22 cellular contexts compared by ENCODE assay signal in the genomic region with DNA sequence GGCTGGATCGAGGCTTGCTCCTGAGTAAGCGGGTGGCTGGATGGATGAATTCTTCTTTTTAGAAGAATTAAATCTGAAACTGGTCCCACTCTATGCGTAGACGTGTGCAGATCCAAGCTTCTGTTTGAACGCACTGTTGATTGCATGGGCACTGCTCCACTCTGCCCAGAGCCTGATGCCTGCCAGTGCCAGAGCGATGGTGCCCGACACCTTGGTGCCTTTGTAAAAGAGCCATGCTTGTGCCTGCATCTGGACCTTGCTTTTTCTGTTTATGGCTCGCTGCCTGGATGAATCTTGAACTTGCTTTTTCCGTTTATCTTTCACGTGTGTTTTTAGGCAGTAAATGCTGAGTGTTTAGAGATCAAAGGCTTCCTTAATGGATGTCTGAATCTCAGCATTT. TPM values are rescaled to one million over a fixed set of nuclear protein-coding genes. Genes with fewer than 3 reads are reported as not detected.
DNase-seq lines count a peak whose midpoint lies in the region; ATAC-seq and TF ChIP-seq lines count a peak whose summit lies in the region.
"Had no signal": no experiment of that assay in that cellular context is flagged by ENCODE, and none has a peak within 500 bp of the region (broad histone marks: within the 10 kb centered on the region; RNA-seq: fewer than 3 reads in every experiment).

No MANE protein-coding gene starts in this region.

- no peak overlapping the region for H2BK120ac ChIP-seq in H9 (ENCODE audit: low read depth, low read length, poor library complexity, severe bottlenecking)

- no CpG with 5 or more reads among the region's 10 CpGs for WGBS in H9 (ENCODE audit: extremely low coverage, insufficient read length, low lambda C conversion rate)

- no peak overlapping the region for H3K14ac ChIP-seq in H9 (ENCODE audit: insufficient read depth, low read length)

- no peak overlapping the region for H4K8ac ChIP-seq in H9 (replicated peaks; ENCODE audit: insufficient read length, low read depth, low read length)

- no peak overlapping the region for H3T11ph ChIP-seq in H9 (ENCODE audit: low read length)

- H3K27me3 ChIP-seq in H9 (ENCODE audit: insufficient read depth, low read length) = no peaks in the 10 kb centered on the region
- H3K27me3 ChIP-seq: BLaER1, breast epithelium, left lung, right lobe of liver had no signal

- no peaks in the 10 kb centered on the region for H3K4me1 ChIP-seq in H9 (ENCODE audit: insufficient read depth, low read length)
- H3K4me1 ChIP-seq: breast epithelium had no signal

- no peak overlapping the region for H3K56ac ChIP-seq in H9 (ENCODE audit: insufficient read length, low read depth, low read length)

- CTCF ChIA-PET in activated CD8-positive, alpha-beta T cell treated with anti-CD3 and anti-CD28 coated beads for 36 hours (lab: Charles Lee) = interaction anchor here (1.5 kb wide), 1 partner anchor 206 kb away, joined by 3 read pairs; no protein-coding TSS in a partner anchor

- no peak overlapping the region for H2BK20ac ChIP-seq in H9 (ENCODE audit: low read depth, low read length, poor library complexity, severe bottlenecking)

- no peak overlapping the region for H3K23ac ChIP-seq in H9 (ENCODE audit: insufficient read length, low read depth, low read length)

- no peaks in the 10 kb centered on the region for H3K27me3 Mint-ChIP-seq in H9 (ENCODE audit: low read depth)
- H3K27me3 Mint-ChIP-seq in activated CD8-positive, alpha-beta T cell treated with anti-CD3 and anti-CD28 coated beads for 36 hours = no peaks in the 10 kb centered on the region

- no peak overlapping the region for H3K4me2 ChIP-seq in H9 (ENCODE audit: insufficient read depth, insufficient read length, low read length)
- H3K4me2 ChIP-seq: BLaER1 had no signal

- peaks cover 12 to 52% (median 41%) of the 10 kb centered on the region in 3 experiments; a peak in 6 of 7 replicates for H3K36me3 Mint-ChIP-seq in H9 (ENCODE audit: insufficient read depth in 1 of 3, low read depth in 3 of 3)
- peaks cover 53% of the 10 kb centered on the region for H3K36me3 Mint-ChIP-seq in activated CD8-positive, alpha-beta T cell treated with anti-CD3 and anti-CD28 coated beads for 36 hours (ENCODE audit: low read depth)

- intact Hi-C loops in activated CD8-positive, alpha-beta T cell treated with anti-CD3 and anti-CD28 coated beads for 36 hours (cut with micrococcal nuclease) = no loop called here

- no peak overlapping the region for H2BK12ac ChIP-seq in H9 (ENCODE audit: insufficient read length, low read depth, low read length)

- no peaks in the 10 kb centered on the region for H3K9me3 Mint-ChIP-seq in H9
- H3K9me3 Mint-ChIP-seq in activated CD8-positive, alpha-beta T cell treated with anti-CD3 and anti-CD28 coated beads for 36 hours = no peaks in the 10 kb centered on the region
- H3K9me3 Mint-ChIP-seq: activated naive CD4-positive, alpha-beta T cell treated with anti-CD3 and anti-CD28 coated beads, Interleukin-2, amount 50 U/mL, for 72 hours had no signal

- H3K79me1 ChIP-seq in H9 (ENCODE audit: insufficient read depth, low read depth, low read length, poor library complexity, severe bottlenecking) = no peaks in the 10 kb centered on the region

- no peak overlapping the region for H2AK5ac ChIP-seq in H9 (ENCODE audit: insufficient read length, low read length)

- H4K20me1 ChIP-seq in H9 (ENCODE audit: control insufficient read depth, insufficient read depth, insufficient read length) = no peaks in the 10 kb centered on the region

- DNase-seq in H9 (no peak), left lobe of liver (ENCODE audit: low spot score) (no peak), NCI-H1092 treated with DMSO at 0.1 percent for 48 hours (lab: John Stamatoyannopoulos, UW) (no peak), LoVo (ENCODE audit: low spot score) (no peak)
- DNase-seq in activated CD8-positive, alpha-beta T cell treated with anti-CD3 and anti-CD28 coated beads for 36 hours = no peak
- DNase-seq in stimulated activated CD8-positive, alpha-beta memory T cell treated with anti-CD3 and anti-CD28 coated beads, Interleukin-4, amount 100 ng/mL, for 48 hours = peak; percentile 12
- DNase-seq: DMS 273 treated with DMSO at 0.1 percent for 48 hours, GOT3, KBM-7, left lung, NCI-H1105, NCI-H2107, NCI-H748 treated with DMSO at 0.1 percent for 48 hours, right lobe of liver, WERI-Rb-1 had no signal

- H3K23me2 ChIP-seq in H9 (ENCODE audit: insufficient read length, low read depth, low read length, poor library complexity, severe bottlenecking) = no peaks in the 10 kb centered on the region

- H3K4me3 Mint-ChIP-seq in H9 = no peak overlapping the region
- no peak overlapping the region for H3K4me3 Mint-ChIP-seq in activated CD8-positive, alpha-beta T cell treated with anti-CD3 and anti-CD28 coated beads for 36 hours

- H3K27ac ChIP-seq in H9 (ENCODE audit: insufficient read length, low read depth, low read length) = no peak overlapping the region
- H3K27ac ChIP-seq: BLaER1, breast epithelium, HL-60, left lung, right lobe of liver, thoracic aorta, WERI-Rb-1 had no signal

- POLR2A ChIA-PET in activated CD8-positive, alpha-beta T cell treated with anti-CD3 and anti-CD28 coated beads for 36 hours (lab: Charles Lee) = interaction anchor here (3.5 kb wide), 1 partner anchor 8 kb away, joined by 18 read pairs; no protein-coding TSS in a partner anchor

- no peak for TF ChIP-seq CTCF in H9 (conservative IDR thresholded peaks at IDR 0.05)
- TF ChIP-seq CTCF in activated CD8-positive, alpha-beta T cell treated with anti-CD3 and anti-CD28 coated beads for 36 hours (IDR thresholded peaks at IDR 0.05) = no peak

- H4K5ac ChIP-seq in H9 (ENCODE audit: insufficient read length, low read depth, low read length) = no peak overlapping the region

- peak overlapping the region; percentile 19 for H2BK5ac ChIP-seq in H9 (ENCODE audit: insufficient read length, low read length)

- no peak overlapping the region for H3K4ac ChIP-seq in H9 (ENCODE audit: low read depth, low read length)

- H2AFZ ChIP-seq in H9 (ENCODE audit: low read length) = no peak overlapping the region

- H2BK15ac ChIP-seq in H9 (ENCODE audit: low read depth, low read length) = no peak overlapping the region

- H3K4me1 Mint-ChIP-seq in H9 = no peaks in the 10 kb centered on the region
- H3K4me1 Mint-ChIP-seq in activated CD8-positive, alpha-beta T cell treated with anti-CD3 and anti-CD28 coated beads for 36 hours (ENCODE audit: low read depth) = peaks cover 39% of the 10 kb centered on the region

- H3K79me2 ChIP-seq in H9 (ENCODE audit: insufficient read depth, low read length) = no peaks in the 10 kb centered on the region

- ATAC-seq in activated CD8-positive, alpha-beta T cell treated with anti-CD3 and anti-CD28 coated beads for 36 hours = no peak
- ATAC-seq in left lobe of liver (peak; percentile 55), HG02938 (IDR thresholded peaks at IDR 0.05; ENCODE audit: unreplicated experiment) (no peak), GM21526 (IDR thresholded peaks at IDR 0.05; ENCODE audit: low FRiP score, unreplicated experiment) (no peak)
- ATAC-seq: activated naive CD4-positive, alpha-beta T cell treated with anti-CD3 and anti-CD28 coated beads, Interleukin-2, amount 50 U/mL, for 72 hours; left lung had no signal

- no peak overlapping the region for H3K18ac ChIP-seq in H9 (ENCODE audit: insufficient read length, low read depth, low read length)

- H3K9ac ChIP-seq in H9 (ENCODE audit: extremely low read depth, insufficient read length, low read length) = no peak overlapping the region
- H3K9ac ChIP-seq: BLaER1 had no signal

- no peak overlapping the region for H4K91ac ChIP-seq in H9 (ENCODE audit: insufficient read length, low read depth, low read length)

- no peak overlapping the region for H3K27ac Mint-ChIP-seq in H9
- H3K27ac Mint-ChIP-seq in activated CD8-positive, alpha-beta T cell treated with anti-CD3 and anti-CD28 coated beads for 36 hours = peak overlapping the region; percentile 23
- H3K27ac Mint-ChIP-seq: activated naive CD4-positive, alpha-beta T cell treated with anti-CD3 and anti-CD28 coated beads, Interleukin-2, amount 50 U/mL, for 72 hours had no signal

- no peaks in the 10 kb centered on the region for H3K9me3 ChIP-seq in H9 (ENCODE audit: control insufficient read depth, low read depth, low read length)
- H3K9me3 ChIP-seq: BLaER1, breast epithelium, left lung, right lobe of liver, thoracic aorta had no signal

RNA-seq across cellular contexts. Expression of gene PWP2, which starts 15.0 kb away (rescaled TPM):
- total RNA-seq in H9 (2021) (6.0 and 6.3 TPM in 2 replicates), left lobe of liver (4.8 TPM)
- total RNA-seq in activated CD8-positive, alpha-beta T cell treated with anti-CD3 and anti-CD28 coated beads for 36 hours = 10 to 100 TPM in 1 of 2 experiments, 1 to 10 TPM in 1; 9.3 to 10.1 TPM

RNA-seq across cellular contexts. Expression of gene GATD3, which starts 41.3 kb away (rescaled TPM):
- total RNA-seq in H9 (2021) (13.2 and 14.1 TPM in 2 replicates), left lobe of liver (41.2 TPM)
- total RNA-seq in activated CD8-positive, alpha-beta T cell treated with anti-CD3 and anti-CD28 coated beads for 36 hours = 10 to 100 TPM; 10.3 to 11.8 TPM
